In the genomic region with DNA sequence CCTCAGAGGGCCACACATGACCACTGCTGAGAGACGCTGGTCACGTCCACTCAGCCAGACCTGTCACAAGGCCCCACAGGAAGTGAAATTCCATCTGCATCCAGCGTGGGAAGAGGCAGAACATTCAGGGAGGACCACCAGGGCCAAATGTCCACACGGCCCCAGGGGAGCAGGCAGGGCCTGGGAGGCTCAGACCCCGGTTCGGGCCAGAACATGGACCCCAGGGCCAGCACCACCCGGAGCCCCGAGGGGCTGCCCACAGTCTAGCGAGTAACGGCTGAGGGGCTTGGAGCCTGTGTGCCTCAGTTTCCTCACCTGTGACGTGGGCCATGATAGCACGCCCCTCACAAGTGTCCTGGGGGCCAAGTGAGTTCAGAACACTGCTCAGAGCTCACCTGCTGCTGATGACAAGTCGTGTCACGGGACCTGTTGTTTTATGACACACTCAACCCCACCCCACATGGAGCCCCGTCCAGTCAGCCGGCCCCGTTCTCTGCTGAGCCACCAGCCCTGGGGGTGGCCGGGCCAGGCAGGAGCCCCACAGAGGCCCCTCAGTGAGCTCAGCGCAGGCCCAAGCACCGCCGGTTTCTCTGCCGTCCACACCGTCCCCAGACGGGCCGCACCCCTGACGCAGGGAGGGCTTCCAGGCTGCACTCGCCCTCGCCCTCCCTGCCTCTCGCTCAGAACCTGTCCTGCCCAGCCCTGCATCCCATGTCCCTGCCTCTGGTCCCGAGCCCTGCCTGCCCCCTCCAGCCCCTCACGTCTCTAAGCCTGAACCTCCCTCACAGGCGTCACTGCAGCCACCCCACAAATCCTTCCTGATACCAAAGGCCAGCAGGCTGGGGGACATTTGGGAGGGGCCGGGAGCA, we compare ENCODE assay signal across 1 cellular context.
TF ChIP-seq lines count a peak whose summit lies in the region.

No MANE protein-coding gene starts in this region.

TF ChIP-seq in H1, 55 proteins besides CTCF, POLR2A, EP300 and RAD21:
- TF ChIP-seq RNF2 (IDR thresholded peaks at IDR 0.05; ENCODE audit: borderline replicate concordance, low read depth, low read length, missing control alignments, poor library complexity, severe bottlenecking), result no peak
